In genomic region chr2:162524192-162524591, GRCh38 we compare ENCODE assay signal across 16 cellular contexts.
A peak's percentile ranks its signal among the peaks of the same experiment; 100 is the strongest.
DNase-seq lines count a peak whose midpoint lies in the region; ATAC-seq and TF ChIP-seq lines count a peak whose summit lies in the region.
"Had no signal": no experiment of that assay in that cellular context is flagged by ENCODE, and none has a peak within 500 bp of the region (broad histone marks: within the 10 kb centered on the region; RNA-seq: fewer than 3 reads in every experiment).

No MANE protein-coding gene starts in this region.

- TF ChIP-seq CTCF in Calu3 (IDR thresholded peaks at IDR 0.05; ENCODE audit: unreplicated experiment), result no peak
- 0 out of 2 replicates have a peak, but pooled peaks have one; percentile 9 for TF ChIP-seq CTCF in WERI-Rb-1 (IDR thresholded peaks at IDR 0.05; ENCODE audit: low read depth, low read length)

- ATAC-seq in left colon (peak; percentile 61), HG02870 (IDR thresholded peaks at IDR 0.05; ENCODE audit: unreplicated experiment) (no peak)
- ATAC-seq: activated CD8-positive, alpha-beta T cell treated with anti-CD3 and anti-CD28 coated beads for 36 hours had no signal

- CTCF ChIA-PET in Calu3 (lab: Charles Lee), result interaction anchor here (0.6 to 1.2 kb wide), 3 partner anchors 10 to 401 kb away, joined by 5 to 6 read pairs (median 5); no protein-coding TSS in a partner anchor

- peaks cover 9% of the 10 kb centered on the region for H3K4me1 Mint-ChIP-seq in Calu3 (ENCODE audit: low read depth, unreplicated experiment)
- H3K4me1 Mint-ChIP-seq: brain, immature natural killer cell had no signal

- no peak overlapping the region for H3K27ac Mint-ChIP-seq in Calu3 (ENCODE audit: unreplicated experiment)
- H3K27ac Mint-ChIP-seq: activated CD8-positive, alpha-beta T cell treated with anti-CD3 and anti-CD28 coated beads for 36 hours; brain; immature natural killer cell had no signal

- peak; percentile 55 for DNase-seq in Calu3
- peak; percentile 44 for DNase-seq in HuH-7 (ENCODE audit: low spot score)
- DNase-seq in WERI-Rb-1, result peak; percentile 8
- DNase-seq in left colon, result peak in 1 of 2 donors; percentile 4
- no peak for DNase-seq in globus pallidus (ENCODE audit: low spot score)
- DNase-seq in DMS79 (lab: John Stamatoyannopoulos, UW), result no peak
- no peak for DNase-seq in germinal center (ENCODE audit: low spot score)
- DNase-seq: activated CD8-positive, alpha-beta T cell treated with anti-CD3 and anti-CD28 coated beads for 36 hours; activated effector memory CD4-positive, alpha-beta T cell treated with Interleukin-2 at 50 U/mL for 16 hours; immature natural killer cell; NCI-H1048; NCI-H510A treated with DMSO at 0.1 percent for 48 hours; T1000 had no signal

- no peaks in the 10 kb centered on the region for H3K9me3 Mint-ChIP-seq in Calu3 (ENCODE audit: low read depth, unreplicated experiment)

- no peaks in the 10 kb centered on the region for H3K27me3 Mint-ChIP-seq in Calu3 (ENCODE audit: unreplicated experiment)
- H3K27me3 Mint-ChIP-seq: activated CD8-positive, alpha-beta T cell treated with anti-CD3 and anti-CD28 coated beads for 36 hours; brain had no signal

- no peaks in the 10 kb centered on the region for H3K36me3 Mint-ChIP-seq in Calu3 (ENCODE audit: insufficient read depth, unreplicated experiment)
- H3K36me3 Mint-ChIP-seq: immature natural killer cell had no signal

- H3K27me3 ChIP-seq in WERI-Rb-1 (ENCODE audit: insufficient read depth, low read depth, severe bottlenecking), result no peaks in the 10 kb centered on the region

- no peak overlapping the region for H3K4me3 ChIP-seq in WERI-Rb-1 (ENCODE audit: low read depth, low read length)
- H3K4me3 ChIP-seq: prostate gland had no signal

- H3K4me3 Mint-ChIP-seq in Calu3 (ENCODE audit: low read depth, unreplicated experiment), result no peak overlapping the region
- H3K4me3 Mint-ChIP-seq: activated CD8-positive, alpha-beta T cell treated with anti-CD3 and anti-CD28 coated beads for 36 hours; brain; immature natural killer cell had no signal

- intact Hi-C loops in Calu3 (cut with micrococcal nuclease; ENCODE audit: unreplicated experiment) (loop anchor here (1.0 to 10.0 kb wide), 3 partner anchors 271 to 611 kb away; no protein-coding TSS in a partner anchor), left colon (cut with DNase I, micrococcal nuclease) (no loop called here)

- H3K27ac ChIP-seq in WERI-Rb-1, result no peak overlapping the region
- H3K27ac ChIP-seq: prostate gland had no signal

- BruUV-seq in Calu3 (replicated peaks; lab: Mats Ljungman, UMichigan), result no TSS peak

- no peaks in the 10 kb centered on the region for H3K9me3 ChIP-seq in WERI-Rb-1 (ENCODE audit: severe bottlenecking)
- H3K9me3 ChIP-seq: prostate gland had no signal

- no peaks in the 10 kb centered on the region for H3K36me3 ChIP-seq in WERI-Rb-1
- H3K36me3 ChIP-seq: prostate gland had no signal

Comparison
In these comparisons a context has a peak if more than half of its experiments do, and no peak if none do; other contexts are left out.
1. DNase-seq: peak in Calu3 (single experiment), HuH-7 (single experiment) and WERI-Rb-1 (single experiment); none in globus pallidus (single experiment), DMS79 (single experiment) and germinal center (single experiment).